ENCODE assay signal across 8 cellular contexts in genomic region chr16:57534881-57535658, GRCh38. TPM values are rescaled to one million over a fixed set of nuclear protein-coding genes. Genes with fewer than 3 reads are reported as not detected.
DNase-seq lines count a peak whose midpoint lies in the region; ATAC-seq and TF ChIP-seq lines count a peak whose summit lies in the region.

No MANE protein-coding gene starts in this region.

- H3K4me3 ChIP-seq in heart left ventricle (peak overlapping the region; percentile 64 to 98 (median 91)), mucosa of rectum (ENCODE audit: low read length in 2 of 2) (peak overlapping the region; percentile 73 to 80), aorta (ENCODE audit: low read length in 2 of 2) (peak overlapping the region; percentile 27 to 30)

- TF ChIP-seq CTCF in heart left ventricle (IDR thresholded peaks at IDR 0.05) (no peak), MCF 10A (IDR thresholded peaks at IDR 0.05; ENCODE audit: unreplicated experiment) (no peak)

- H3K27me3 ChIP-seq in heart left ventricle, result peaks cover 0 to 5% (median 0%) of the 10 kb centered on the region in 9 donors
- H3K27me3 ChIP-seq in mucosa of rectum (ENCODE audit: control insufficient read depth in 2 of 2, insufficient read depth in 2 of 2, low read length in 2 of 2), result no peaks in the 10 kb centered on the region
- H3K27me3 ChIP-seq in aorta (ENCODE audit: control insufficient read depth in 1 of 2, insufficient read depth in 2 of 2, low read length in 1 of 2), result no peaks in the 10 kb centered on the region

- H3K9ac ChIP-seq in mucosa of rectum (ENCODE audit: low read depth in 1 of 2, low read length in 2 of 2), result no peak overlapping the region

- no peaks in the 10 kb centered on the region for H3K36me3 Mint-ChIP-seq in MCF 10A (ENCODE audit: insufficient read depth, unreplicated experiment)

- H3K36me3 ChIP-seq in heart left ventricle, result no peaks in the 10 kb centered on the region
- no peaks in the 10 kb centered on the region for H3K36me3 ChIP-seq in mucosa of rectum (ENCODE audit: control insufficient read depth in 2 of 2, insufficient read depth in 2 of 2, low read length in 2 of 2)
- H3K36me3 ChIP-seq in aorta (ENCODE audit: control insufficient read depth in 1 of 2, insufficient read depth in 2 of 2, low read length in 1 of 2), result no peaks in the 10 kb centered on the region

- BruUV-seq in MCF 10A (replicated peaks; lab: Mats Ljungman, UMichigan), result no TSS peak

- H3K4me1 ChIP-seq in heart left ventricle (peaks cover 0 to 88% (median 38%) of the 10 kb centered on the region in 12 donors), mucosa of rectum (ENCODE audit: control insufficient read depth in 2 of 2, insufficient read depth in 2 of 2, low read length in 2 of 2) (peaks cover 17 to 35% of the 10 kb centered on the region in 2 donors), aorta (ENCODE audit: control insufficient read depth in 1 of 2, insufficient read depth in 2 of 2, low read length in 2 of 2) (no peaks in the 10 kb centered on the region)

- peak overlapping the region in 11 of 12 donors; percentile 79 to 97 (median 94) for H3K27ac ChIP-seq in heart left ventricle
- peak overlapping the region in 1 of 2 donors; percentile 72 for H3K27ac ChIP-seq in mucosa of rectum (ENCODE audit: low read depth in 2 of 2, low read length in 2 of 2)
- peak overlapping the region in 1 of 2 donors; percentile 2 for H3K27ac ChIP-seq in aorta (ENCODE audit: low read depth in 1 of 2, low read length in 2 of 2)

- H3K4me1 Mint-ChIP-seq in MCF 10A (ENCODE audit: insufficient read depth, unreplicated experiment), result peaks cover 35% of the 10 kb centered on the region

- intact Hi-C loops in heart left ventricle (cut with DNase I) (no loop called here), Right ventricle myocardium superior (cut with DNase I) (no loop called here), MCF 10A (cut with micrococcal nuclease) (no loop called here), aorta (cut with DNase I) (no loop called here)

- TF ChIP-seq POLR2A in heart left ventricle (IDR thresholded peaks at IDR 0.05), result no peak

- DNase-seq in heart left ventricle (no peak), Right ventricle myocardium superior (no peak), MCF 10A (ENCODE audit: unreplicated experiment) (no peak), aorta (peak in 1 of 2 donors; percentile 77)
- no peak for DNase-seq in stimulated activated CD4-positive, alpha-beta T cell treated with anti-CD3 and anti-CD28 coated beads, Interleukin-4, amount 100 ng/mL, for 4 hours
- DNase-seq in activated CD4-positive, CD25-positive, alpha-beta regulatory T cell (lab: John Stamatoyannopoulos, UW), result no peak

- H3K9me3 ChIP-seq in heart left ventricle, result no peaks in the 10 kb centered on the region
- no peaks in the 10 kb centered on the region for H3K9me3 ChIP-seq in mucosa of rectum (ENCODE audit: control insufficient read depth in 2 of 2, low read length in 2 of 2)
- H3K9me3 ChIP-seq in aorta (ENCODE audit: control insufficient read depth, low read length), result no peaks in the 10 kb centered on the region

- POLR2A ChIA-PET in MCF 10A (lab: Yijun Ruan, JAX), result interaction anchor here (0.6 kb wide), 1 partner anchor 428 kb away, joined by 3 read pairs; no protein-coding TSS in a partner anchor

- H3K4me3 Mint-ChIP-seq in MCF 10A (ENCODE audit: unreplicated experiment), result peak overlapping the region; percentile 78

- 23 to 57% (median 49%) methylated on average over 8 to 13 of the region's 13 CpGs for WGBS in heart left ventricle, 4 donors
- WGBS in aorta, 2 donors, result 29 to 31% methylated on average over 13 of the region's 13 CpGs

- CTCF ChIA-PET in MCF 10A (lab: Yijun Ruan, JAX), result interaction anchor here (0.6 to 2.3 kb wide), 4 partner anchors 13 to 1106 kb away, joined by 3 to 11 read pairs (median 4); no protein-coding TSS in a partner anchor

- no peaks in the 10 kb centered on the region for H3K9me3 Mint-ChIP-seq in MCF 10A (ENCODE audit: unreplicated experiment)

- H3K27me3 Mint-ChIP-seq in MCF 10A (ENCODE audit: insufficient read depth, unreplicated experiment), result peaks cover 19% of the 10 kb centered on the region

- H3K27ac Mint-ChIP-seq in MCF 10A (ENCODE audit: low read depth, unreplicated experiment), result peak overlapping the region; percentile 87

- ATAC-seq in heart left ventricle (no peak), Right ventricle myocardium superior (ENCODE audit: poor library complexity) (no peak), aorta (ENCODE audit: low FRiP score) (no peak), GM21723 (IDR thresholded peaks at IDR 0.05; ENCODE audit: unreplicated experiment) (no peak)

RNA-seq across cellular contexts. Expression of gene CCDC102A, which starts 1.3 kb away (rescaled TPM):
- 10 to 100 TPM in 2 of 9 donors, 1 to 10 TPM in 7; 3.3 to 17.0 (median 6.8) TPM for total RNA-seq in heart left ventricle
- 1 to 10 TPM; 4.4 to 8.1 TPM for polyA plus RNA-seq in heart left ventricle
- 10.5 TPM for total RNA-seq in Right ventricle myocardium superior
- total RNA-seq in MCF 10A (2022), result 3.8 and 4.1 TPM in 2 replicates
- total RNA-seq in aorta, result 10 to 100 TPM; 15.3 to 21.9 TPM
- 10 to 100 TPM; 12.9 to 14.1 TPM for polyA plus RNA-seq in aorta

RNA-seq across cellular contexts. Expression of gene ADGRG5, which starts 7.4 kb away (rescaled TPM):
- 1 to 10 TPM in 1 of 9 donors, under 1 TPM in 3, not detected in 5; 0.07 to 1.4 (median 0.11) TPM for total RNA-seq in heart left ventricle
- under 1 TPM in 1 of 2 donors, not detected in 1; 0.04 TPM for polyA plus RNA-seq in heart left ventricle
- total RNA-seq in Right ventricle myocardium superior, result 0.05 TPM
- not detected in 2 replicates for total RNA-seq in MCF 10A (2022)
- under 1 TPM; 0.26 to 0.69 TPM for total RNA-seq in aorta
- polyA plus RNA-seq in aorta, result under 1 TPM in 1 of 2 donors, not detected in 1; 0.63 TPM

RNA-seq across cellular contexts. Expression of gene DOK4, which starts 48.8 kb away (rescaled TPM):
- total RNA-seq in heart left ventricle (10 to 100 TPM in 3 of 9 donors, 1 to 10 TPM in 6; 6.4 to 14.8 (median 7.9) TPM), Right ventricle myocardium superior (7.5 TPM), MCF 10A (2022) (6.4 and 7.5 TPM in 2 replicates), aorta (10 to 100 TPM; 35.5 to 44.5 TPM)
- polyA plus RNA-seq in heart left ventricle (1 to 10 TPM; 5.9 to 6.7 TPM), aorta (10 to 100 TPM; 26.4 to 54.1 TPM)

Comparison
In these comparisons a context has a peak if more than half of its experiments do, and no peak if none do; other contexts are left out.
1. H3K4me3 ChIP-seq: peak in every context shown above with its lines; median percentile 91 in heart left ventricle; 76 in mucosa of rectum; 28 in aorta.